Comparison of ENCODE assay signal across 1 cellular context in the genomic region with DNA sequence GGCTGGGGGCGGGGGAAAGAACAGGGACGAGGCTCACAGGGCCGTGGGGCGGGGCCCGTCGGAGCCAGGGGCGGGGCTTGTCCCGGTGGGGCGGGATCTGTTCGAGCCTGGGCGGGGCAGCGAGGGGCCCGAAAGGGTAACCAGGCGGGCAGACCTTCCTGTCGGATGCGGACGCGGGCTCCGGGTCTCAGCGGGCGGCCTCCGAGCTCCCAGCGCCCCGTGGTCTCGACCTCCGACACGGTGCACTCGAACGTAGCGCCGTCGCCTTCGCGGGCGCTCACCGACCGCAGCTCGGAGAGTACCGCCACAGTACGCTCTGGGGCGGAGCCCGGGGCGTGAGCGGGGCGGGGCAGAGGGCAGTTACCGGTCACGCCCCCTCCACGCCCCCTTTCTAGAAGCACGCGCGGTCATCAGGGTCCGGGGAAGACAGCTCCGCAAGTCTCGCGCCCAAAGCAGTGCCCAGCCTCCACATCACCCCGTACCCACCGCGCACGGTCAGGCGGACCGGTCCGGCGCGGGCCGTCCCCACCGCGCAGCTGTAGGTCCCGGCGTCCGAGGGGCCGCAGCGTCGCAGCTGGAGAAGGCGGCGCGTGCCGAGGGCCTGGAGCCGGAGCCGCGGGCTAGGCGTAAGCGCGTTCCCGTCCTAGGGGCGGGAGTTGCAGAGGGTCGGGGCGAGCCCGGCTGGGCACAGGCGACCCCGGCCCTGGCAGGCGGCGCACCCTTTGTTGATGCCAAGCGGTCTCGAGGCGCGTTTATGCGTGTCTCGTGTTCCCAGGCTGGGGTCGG.
TF ChIP-seq lines count a peak whose summit lies in the region.

No MANE protein-coding gene starts in this region.

TF ChIP-seq in HepG2, 621 proteins besides CTCF, POLR2A, EP300 and RAD21 (continued from another document and continues in another):
- TF ChIP-seq ZNF17 (CRISPR knock-in tag; IDR thresholded peaks at IDR 0.05) (no peak), NFYC (CRISPR knock-in tag; IDR thresholded peaks at IDR 0.05) (no peak), ZNF749 (CRISPR knock-in tag; IDR thresholded peaks at IDR 0.05; ENCODE audit: borderline replicate concordance) (peak; percentile 52; the same call in 1 of the 2 replicates), PPARG (CRISPR knock-in tag; conservative IDR thresholded peaks at IDR 0.05) (no peak), ZNF792 (CRISPR knock-in tag; IDR thresholded peaks at IDR 0.05) (peak; percentile 39; the same call in 1 of the 2 replicates), GATAD1 (CRISPR knock-in tag; IDR thresholded peaks at IDR 0.05) (no peak), CHCHD3 (CRISPR knock-in tag; IDR thresholded peaks at IDR 0.05) (peak; percentile 93; the same call in 1 of the 2 replicates), NAIF1 (CRISPR knock-in tag; IDR thresholded peaks at IDR 0.05; ENCODE audit: borderline replicate concordance) (no peak; the same call in 1 of the 2 replicates), ZBTB20 (CRISPR knock-in tag; IDR thresholded peaks at IDR 0.05; ENCODE audit: borderline replicate concordance, low read depth) (no peak; the same call in 1 of the 2 replicates), PHF8 (CRISPR knock-in tag; IDR thresholded peaks at IDR 0.05) (peak; percentile 48), ZNF687 (CRISPR knock-in tag; IDR thresholded peaks at IDR 0.05) (peak; percentile 97), CHD2 (IDR thresholded peaks at IDR 0.05; ENCODE audit: low read depth, low read length) (peak; percentile 15; the same call in 1 of the 2 replicates), ZBTB49 (CRISPR knock-in tag; IDR thresholded peaks at IDR 0.05; ENCODE audit: borderline replicate concordance) (no peak), ZNF44 (CRISPR knock-in tag; IDR thresholded peaks at IDR 0.05) (peak; percentile 47; the same call in 1 of the 2 replicates), CHD4 (IDR thresholded peaks at IDR 0.05; ENCODE audit: borderline replicate concordance, low read length) (no peak), IRF2 (CRISPR knock-in tag; IDR thresholded peaks at IDR 0.05) (no peak; the same call in 1 of the 2 replicates), NBN (conservative IDR thresholded peaks at IDR 0.05) (no peak), RFXANK (CRISPR knock-in tag; IDR thresholded peaks at IDR 0.05) (no peak), ARNT (IDR thresholded peaks at IDR 0.05) (no peak), HNF1B (CRISPR knock-in tag; IDR thresholded peaks at IDR 0.05) (peak; percentile 77), AHR (CRISPR knock-in tag; IDR thresholded peaks at IDR 0.05) (no peak), TERF1 (CRISPR knock-in tag; IDR thresholded peaks at IDR 0.05) (peak; percentile 88; the same call in 1 of the 2 replicates), ZNF235 (CRISPR knock-in tag; IDR thresholded peaks at IDR 0.05; ENCODE audit: borderline replicate concordance) (no peak; the same call in 1 of the 2 replicates), ESRRA (CRISPR knock-in tag; IDR thresholded peaks at IDR 0.05; ENCODE audit: low read depth) (peak; percentile 54; the same call in 1 of the 2 replicates), ZNF24 (IDR thresholded peaks at IDR 0.05) (no peak), ZNF773 (CRISPR knock-in tag; IDR thresholded peaks at IDR 0.05; ENCODE audit: borderline replicate concordance) (peak; percentile 62; the same call in 1 of the 2 replicates), CSRNP2 (CRISPR knock-in tag; conservative IDR thresholded peaks at IDR 0.05; ENCODE audit: low read depth) (no peak), DDIT3 (CRISPR knock-in tag; IDR thresholded peaks at IDR 0.05) (no peak), REXO4 (CRISPR knock-in tag; IDR thresholded peaks at IDR 0.05; ENCODE audit: borderline replicate concordance) (peak; percentile 19; the same call in 1 of the 2 replicates), ZBTB46 (CRISPR knock-in tag; IDR thresholded peaks at IDR 0.05; ENCODE audit: borderline replicate concordance) (peak; percentile 90; the same call in 1 of the 2 replicates)
- TF ChIP-seq, protein P1, sequence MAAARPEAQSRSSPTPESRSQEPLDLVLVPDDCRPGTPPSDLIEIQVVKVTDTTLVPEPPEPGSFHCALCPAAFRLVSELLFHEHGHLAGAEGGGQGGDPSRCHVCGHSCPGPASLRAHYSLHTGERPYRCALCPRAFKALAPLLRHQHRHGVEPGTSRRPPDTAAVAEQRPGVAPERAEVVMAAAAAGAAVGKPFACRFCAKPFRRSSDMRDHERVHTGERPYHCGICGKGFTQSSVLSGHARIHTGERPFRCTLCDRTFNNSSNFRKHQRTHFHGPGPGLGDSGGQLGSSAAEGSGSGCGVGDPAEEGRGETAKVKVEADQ (CRISPR knock-in tag; IDR thresholded peaks at IDR 0.05; ENCODE audit: borderline replicate concordance) = no peak
- TF ChIP-seq, protein P2, sequence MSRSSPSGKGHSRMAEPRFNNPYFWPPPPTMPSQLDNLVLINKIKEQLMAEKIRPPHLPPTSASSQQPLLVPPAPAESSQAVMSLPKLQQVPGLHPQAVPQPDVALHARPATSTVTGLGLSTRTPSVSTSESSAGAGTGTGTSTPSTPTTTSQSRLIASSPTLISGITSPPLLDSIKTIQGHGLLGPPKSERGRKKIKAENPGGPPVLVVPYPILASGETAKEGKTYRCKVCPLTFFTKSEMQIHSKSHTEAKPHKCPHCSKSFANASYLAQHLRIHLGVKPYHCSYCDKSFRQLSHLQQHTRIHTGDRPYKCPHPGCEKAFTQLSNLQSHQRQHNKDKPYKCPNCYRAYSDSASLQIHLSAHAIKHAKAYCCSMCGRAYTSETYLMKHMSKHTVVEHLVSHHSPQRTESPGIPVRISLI (CRISPR knock-in tag; IDR thresholded peaks at IDR 0.05; ENCODE audit: borderline replicate concordance) = no peak
